ENCODE assay signal across 23 cellular contexts in genomic region chr12:70635713-70636112, GRCh38. TPM values are rescaled to one million over a fixed set of nuclear protein-coding genes. Genes with fewer than 3 reads are reported as not detected.
A peak's percentile ranks its signal among the peaks of the same experiment; 100 is the strongest.
DNase-seq lines count a peak whose midpoint lies in the region; ATAC-seq, FAIRE-seq and TF ChIP-seq lines count a peak whose summit lies in the region.
"Had no signal": no experiment of that assay in that cellular context is flagged by ENCODE, and none has a peak within 500 bp of the region (broad histone marks: within the 10 kb centered on the region; RNA-seq: fewer than 3 reads in every experiment).

No MANE protein-coding gene starts in this region.

- H3K4me1 Mint-ChIP-seq in activated CD8-positive, alpha-beta T cell treated with anti-CD3 and anti-CD28 coated beads for 36 hours (ENCODE audit: low read depth), result no peaks in the 10 kb centered on the region
- H3K4me1 Mint-ChIP-seq: B cell, CD14-positive monocyte, H9 had no signal

- H2AFZ ChIP-seq in endothelial cell of umbilical vein (ENCODE audit: low read depth, low read length), result no peak overlapping the region

- CTCF ChIA-PET in endothelial cell of umbilical vein (lab: Charles Lee), result interaction anchor here (0.7 to 2.7 kb wide), 22 partner anchors 8 to 85 kb away, joined by 3 to 23 read pairs (median 5); no protein-coding TSS in a partner anchor
- CTCF ChIA-PET in activated CD8-positive, alpha-beta T cell treated with anti-CD3 and anti-CD28 coated beads for 36 hours (lab: Charles Lee), result interaction anchor here (0.8 to 1.1 kb wide), 2 partner anchors 64 to 84 kb away, joined by 3 read pairs; no protein-coding TSS in a partner anchor

- H3K9me3 Mint-ChIP-seq in activated CD8-positive, alpha-beta T cell treated with anti-CD3 and anti-CD28 coated beads for 36 hours, result no peaks in the 10 kb centered on the region
- H3K9me3 Mint-ChIP-seq: H9 had no signal

- POLR2A ChIA-PET in endothelial cell of umbilical vein (lab: Charles Lee), result interaction anchor here (0.6 to 1.6 kb wide), 6 partner anchors 10 to 83 kb away, joined by 3 to 7 read pairs (median 4); no protein-coding TSS in a partner anchor
- POLR2A ChIA-PET in activated CD8-positive, alpha-beta T cell treated with anti-CD3 and anti-CD28 coated beads for 36 hours (lab: Charles Lee), result interaction anchor here (1.3 kb wide), 1 partner anchor 18 kb away, joined by 3 read pairs; no protein-coding TSS in a partner anchor

- H3K27ac Mint-ChIP-seq in activated CD8-positive, alpha-beta T cell treated with anti-CD3 and anti-CD28 coated beads for 36 hours, result no peak overlapping the region
- H3K27ac Mint-ChIP-seq: B cell, CD14-positive monocyte, H9, HFFc6 had no signal

- ATAC-seq in Right ventricle myocardium superior (ENCODE audit: poor library complexity) (no peak), upper lobe of left lung (ENCODE audit: low FRiP score in 2 of 2) (no peak), HG03045 (IDR thresholded peaks at IDR 0.05; ENCODE audit: unreplicated experiment) (no peak)
- ATAC-seq in activated CD8-positive, alpha-beta T cell treated with anti-CD3 and anti-CD28 coated beads for 36 hours, result no peak
- ATAC-seq: A549 had no signal

- 74 to 76% methylated on average over 6 of the region's 6 CpGs for WGBS in upper lobe of left lung, 2 donors

- peaks cover 9% of the 10 kb centered on the region for H3K27me3 Mint-ChIP-seq in activated CD8-positive, alpha-beta T cell treated with anti-CD3 and anti-CD28 coated beads for 36 hours
- H3K27me3 Mint-ChIP-seq: B cell had no signal

- TF ChIP-seq CTCF in right atrium auricular region (IDR thresholded peaks at IDR 0.05) (no peak), endothelial cell of umbilical vein (IDR thresholded peaks at IDR 0.05; ENCODE audit: extremely low read depth in 1 of 2, insufficient read depth in 1 of 2, low read depth in 1 of 2, low read length in 2 of 2) (no peak), upper lobe of left lung (IDR thresholded peaks at IDR 0.05) (no peak), D721Med (IDR thresholded peaks at IDR 0.05; ENCODE audit: insufficient read depth, missing control alignments) (no peak)
- no peak for TF ChIP-seq CTCF in activated CD8-positive, alpha-beta T cell treated with anti-CD3 and anti-CD28 coated beads for 36 hours (IDR thresholded peaks at IDR 0.05)

- H3K27ac ChIP-seq in right atrium auricular region (peak overlapping the region in 1 of 2 donors; percentile 19), endothelial cell of umbilical vein (ENCODE audit: insufficient read depth, low read depth, low read length) (peak overlapping the region; percentile 100), upper lobe of left lung (peak overlapping the region in 3 of 4 donors; percentile 10 to 84 (median 62))
- H3K27ac ChIP-seq: A549, SJSA1 had no signal

- H3K9me3 ChIP-seq in right atrium auricular region, result no peaks in the 10 kb centered on the region
- H3K9me3 ChIP-seq in endothelial cell of umbilical vein (replicated peaks; ENCODE audit: control insufficient read depth, insufficient read depth, low read length), result no peaks in the 10 kb centered on the region
- no peaks in the 10 kb centered on the region for H3K9me3 ChIP-seq in upper lobe of left lung
- H3K9me3 ChIP-seq: A549, Peyer's patch, SJSA1 had no signal

- peak overlapping the region; percentile 60 for H3K4me2 ChIP-seq in endothelial cell of umbilical vein (ENCODE audit: insufficient read depth, low read length)
- H3K4me2 ChIP-seq: A549 had no signal

- TF ChIP-seq POLR2A in endothelial cell of umbilical vein (IDR thresholded peaks at IDR 0.05; ENCODE audit: low read depth, low read length) (peak; percentile 56), upper lobe of left lung (IDR thresholded peaks at IDR 0.05) (no peak)

- no peaks in the 10 kb centered on the region for H3K9me1 ChIP-seq in endothelial cell of umbilical vein (replicated peaks; ENCODE audit: control insufficient read depth, extremely low read depth, insufficient read depth, low read length)

- H4K20me1 ChIP-seq in endothelial cell of umbilical vein (replicated peaks; ENCODE audit: control insufficient read depth, extremely low read depth, insufficient read depth, low read length), result no peaks in the 10 kb centered on the region

- no peaks in the 10 kb centered on the region for H3K36me3 Mint-ChIP-seq in activated CD8-positive, alpha-beta T cell treated with anti-CD3 and anti-CD28 coated beads for 36 hours (ENCODE audit: low read depth)
- H3K36me3 Mint-ChIP-seq: CD14-positive monocyte had no signal

- H3K27me3 ChIP-seq in right atrium auricular region (no peaks in the 10 kb centered on the region), endothelial cell of umbilical vein (ENCODE audit: control insufficient read depth in 2 of 2, insufficient read depth in 2 of 2, low read length in 2 of 2) (no peaks in the 10 kb centered on the region), upper lobe of left lung (no peaks in the 10 kb centered on the region)
- H3K27me3 ChIP-seq: SJSA1 had no signal

- H3K79me2 ChIP-seq in endothelial cell of umbilical vein (ENCODE audit: control insufficient read depth, insufficient read depth, low read length), result peaks cover 58% of the 10 kb centered on the region

- no peak for DNase-seq in right atrium auricular region (ENCODE audit: low spot score)
- DNase-seq in Right ventricle myocardium superior, result no peak
- peak; percentile 58 for DNase-seq in endothelial cell of umbilical vein (ENCODE audit: low read depth, low spot score)
- peak; percentile 29 to 64 for DNase-seq in lung microvascular endothelial cell (ENCODE audit: low read depth in 2 of 2)
- DNase-seq in upper lobe of left lung, result peak in 1 of 2 donors; percentile 2
- DNase-seq in D721Med (ENCODE audit: insufficient read length, low spot score), result no peak
- no peak for DNase-seq in activated CD8-positive, alpha-beta T cell treated with anti-CD3 and anti-CD28 coated beads for 36 hours
- DNase-seq: DMS79, H9, HFFc6, KG1, NCI-H1092 treated with DMSO at 0.1 percent for 48 hours, NCI-H1436 treated with DMSO at 0.1 percent for 48 hours, NCI-H2029, NCI-H226, NCI-H510A treated with DMSO at 0.1 percent for 48 hours, NCI-H774, Peyer's patch had no signal

- H3K4me3 ChIP-seq in right atrium auricular region, result peak overlapping the region; percentile 4 to 32
- H3K4me3 ChIP-seq in endothelial cell of umbilical vein (replicated peaks in 1 of 3; ENCODE audit: insufficient read depth in 1 of 3, low read depth in 1 of 3, low read length in 3 of 3), result peak overlapping the region; percentile 63 to 100 (median 99)
- H3K4me3 ChIP-seq in upper lobe of left lung, result peak overlapping the region in 3 of 4 donors; percentile 15 to 36 (median 26)
- H3K4me3 ChIP-seq: A549, SJSA1 had no signal

- no TSS peak for BruUV-seq in endothelial cell of umbilical vein (replicated peaks; lab: Mats Ljungman, UMichigan)

- FAIRE-seq in endothelial cell of umbilical vein (lab: Jason Lieb, UNC) (no peak), D721Med (lab: Jason Lieb, UNC) (no peak)
- FAIRE-seq: A549 had no signal

- H3K4me1 ChIP-seq in right atrium auricular region (no peaks in the 10 kb centered on the region), endothelial cell of umbilical vein (ENCODE audit: control insufficient read depth, extremely low read depth, insufficient read depth, low read length) (peaks cover 52% of the 10 kb centered on the region), upper lobe of left lung (no peaks in the 10 kb centered on the region)
- H3K4me1 ChIP-seq: A549, Peyer's patch, SJSA1 had no signal

- H3K4me3 Mint-ChIP-seq in activated CD8-positive, alpha-beta T cell treated with anti-CD3 and anti-CD28 coated beads for 36 hours, result no peak overlapping the region
- H3K4me3 Mint-ChIP-seq: B cell, CD14-positive monocyte, H9, HFFc6 had no signal

- TF ChIP-seq EP300 in upper lobe of left lung (IDR thresholded peaks at IDR 0.05), result no peak

- peak overlapping the region; percentile 100 for H3K9ac ChIP-seq in endothelial cell of umbilical vein (replicated peaks; ENCODE audit: extremely low read depth, insufficient read depth, low read length)

- intact Hi-C loops in Right ventricle myocardium superior (cut with DNase I), result no loop called here
- intact Hi-C loops in endothelial cell of umbilical vein (cut with micrococcal nuclease), result loop anchor here (2.0 kb wide), 4 partner anchors 25 to 45 kb away; no protein-coding TSS in a partner anchor
- intact Hi-C loops in activated CD8-positive, alpha-beta T cell treated with anti-CD3 and anti-CD28 coated beads for 36 hours (cut with micrococcal nuclease), result no loop called here

- no peaks in the 10 kb centered on the region for H3K36me3 ChIP-seq in right atrium auricular region
- peaks cover 1 to 22% of the 10 kb centered on the region in 2 experiments for H3K36me3 ChIP-seq in endothelial cell of umbilical vein (ENCODE audit: control insufficient read depth in 2 of 2, extremely low read depth in 1 of 2, insufficient read depth in 2 of 2, low read length in 2 of 2)
- H3K36me3 ChIP-seq in upper lobe of left lung, result no peaks in the 10 kb centered on the region
- H3K36me3 ChIP-seq: Peyer's patch, SJSA1 had no signal

- dilution Hi-C loops in endothelial cell of umbilical vein (cut with MboI; ENCODE audit: extremely low pct_ligation_motif_present, low sequenced_read_pairs), result no loop called here

TF ChIP-seq in endothelial cell of umbilical vein, 7 proteins besides CTCF, POLR2A, EP300 and RAD21:
- peak; percentile 12 for TF ChIP-seq POLR2AphosphoS5 (IDR thresholded peaks at IDR 0.05; ENCODE audit: insufficient read depth, low read depth, low read length)
- no peak for TF ChIP-seq FOS (IDR thresholded peaks at IDR 0.05; ENCODE audit: borderline replicate concordance, insufficient read depth, low read length)
- no peak for TF ChIP-seq JUN (IDR thresholded peaks at IDR 0.05; ENCODE audit: borderline replicate concordance, insufficient read depth, insufficient read length, low read depth)

RNA-seq across cellular contexts. Expression of gene PTPRB, which starts 1.5 kb away (rescaled TPM):
- 10 to 100 TPM; 22.0 to 26.1 TPM for total RNA-seq in right atrium auricular region
- total RNA-seq in Right ventricle myocardium superior, result 34.6 TPM
- total RNA-seq in endothelial cell of umbilical vein, result 150 and 151 TPM in 2 replicates
- 64.1 and 66.4 TPM in 2 replicates for polyA plus RNA-seq in endothelial cell of umbilical vein
- 46.2 and 51.4 TPM in 2 replicates for polyA plus RNA-seq in endothelial cell of umbilical vein (2011; cell fraction: cytosol; rRNA removed)
- 231 and 235 TPM in 2 replicates for polyA plus RNA-seq in endothelial cell of umbilical vein (2011; cell fraction: nucleus; rRNA removed)
- polyA plus RNA-seq in endothelial cell of umbilical vein (2012), result 45.3 and 57.4 TPM in 2 replicates
- polyA minus RNA-seq in endothelial cell of umbilical vein, result 454 and 506 TPM in 2 replicates
- polyA minus RNA-seq in endothelial cell of umbilical vein (2011; cell fraction: cytosol; rRNA and poly(A)+ RNA removed), result 0.82 TPM
- 485 and 688 TPM in 2 replicates for polyA minus RNA-seq in endothelial cell of umbilical vein (2011; cell fraction: nucleus; rRNA and poly(A)+ RNA removed)
- total RNA-seq in lung microvascular endothelial cell, result 83.7 and 112 TPM in 2 replicates
- total RNA-seq in upper lobe of left lung, result 100 to 1,000 TPM in 1 of 6 donors, 10 to 100 TPM in 5; 68.8 to 113 (median 80.8) TPM
- total RNA-seq in activated CD8-positive, alpha-beta T cell treated with anti-CD3 and anti-CD28 coated beads for 36 hours, result not detected
- total RNA-seq: B cell had no signal
- polyA plus RNA-seq: CD14-positive monocyte had no signal

Comparison
In these comparisons a context has a peak if more than half of its experiments do, and no peak if none do; other contexts are left out.
1. DNase-seq: peak in endothelial cell of umbilical vein (single experiment) and lung microvascular endothelial cell (2 of 2); none in right atrium auricular region (single experiment), Right ventricle myocardium superior (single experiment), D721Med (single experiment) and activated CD8-positive, alpha-beta T cell treated with anti-CD3 and anti-CD28 coated beads for 36 hours (single experiment).
2. H3K4me3 ChIP-seq: peak in every context shown above with its lines; median percentile 99 in endothelial cell of umbilical vein; 26 in upper lobe of left lung; 18 in right atrium auricular region.
3. RNA of gene PTPRB, which starts 1.5 kb away (total RNA-seq): 150 to 151 TPM in endothelial cell of umbilical vein, 83.7 to 112 TPM in lung microvascular endothelial cell, 68.8 to 113 TPM in upper lobe of left lung, 34.6 TPM in Right ventricle myocardium superior (single experiment) and 22.0 to 26.1 TPM in right atrium auricular region; not detected in activated CD8-positive, alpha-beta T cell treated with anti-CD3 and anti-CD28 coated beads for 36 hours; every median in the first group is over 10 times any median in the second.